Comparison of ENCODE assay signal across 18 cellular contexts in genomic region chr2:136075466-136075865, GRCh38. TPM values are rescaled to one million over a fixed set of nuclear protein-coding genes. Genes with fewer than 3 reads are reported as not detected.
DNase-seq lines count a peak whose midpoint lies in the region; ATAC-seq and TF ChIP-seq lines count a peak whose summit lies in the region.
"Had no signal": no experiment of that assay in that cellular context is flagged by ENCODE, and none has a peak within 500 bp of the region (broad histone marks: within the 10 kb centered on the region; RNA-seq: fewer than 3 reads in every experiment).

No MANE protein-coding gene starts in this region.

- POLR2A ChIA-PET in HCT116 (lab: Charles Lee), result no interaction called here
- POLR2A ChIA-PET in CD8-positive, alpha-beta memory T cell (lab: Charles Lee), result no interaction called here

- 90% methylated on average over 11 of the region's 11 CpGs for WGBS in mesenchymal stem cell

- ATAC-seq in HCT116, result no peak
- ATAC-seq: CD8-positive, alpha-beta T cell; Panc1 had no signal

- TF ChIP-seq CTCF in HCT116 (IDR thresholded peaks at IDR 0.05 in 2 of 3, conservative IDR thresholded peaks at IDR 0.05 in 1 of 3; ENCODE audit: borderline replicate concordance in 1 of 3, insufficient read depth in 1 of 3, low read depth in 2 of 3, low read length in 2 of 3), result no peak
- peak; percentile 18; the same call in 1 of the 2 replicates for TF ChIP-seq CTCF in WERI-Rb-1 (IDR thresholded peaks at IDR 0.05; ENCODE audit: low read depth, low read length)
- peak in 2 of 3 experiments; percentile 32 to 45 for TF ChIP-seq CTCF in nephron (IDR thresholded peaks at IDR 0.05; ENCODE audit: unreplicated experiment in 3 of 3)
- TF ChIP-seq CTCF in coronary artery (IDR thresholded peaks at IDR 0.05), result no peak

- intact Hi-C loops in HCT116 (cut with micrococcal nuclease), result no loop called here

- no peaks in the 10 kb centered on the region for H3K9me2 ChIP-seq in HCT116 (ENCODE audit: insufficient read depth)

- H2BK12ac ChIP-seq in mesenchymal stem cell (ENCODE audit: low read length in 2 of 2), result no peak overlapping the region

- H3K27ac ChIP-seq in HCT116 (ENCODE audit: low read depth, low read length) (no peak overlapping the region), WERI-Rb-1 (no peak overlapping the region), coronary artery (no peak overlapping the region), mesenchymal stem cell (ENCODE audit: low read length, poor library complexity, severe bottlenecking) (no peak overlapping the region)
- H3K27ac ChIP-seq in CD8-positive, alpha-beta memory T cell (ENCODE audit: low read depth, low read length), result no peak overlapping the region

- H3K4ac ChIP-seq in mesenchymal stem cell (ENCODE audit: low read depth in 1 of 2, low read length in 2 of 2), result no peak overlapping the region

- H3K23ac ChIP-seq in mesenchymal stem cell (ENCODE audit: low read length in 2 of 2), result no peak overlapping the region

- H3K4me2 ChIP-seq in HCT116 (ENCODE audit: low read length) (no peak overlapping the region), mesenchymal stem cell (ENCODE audit: low read length, poor library complexity, severe bottlenecking) (no peak overlapping the region)

- RAD21 ChIA-PET in HCT116 (lab: Charles Lee; ENCODE audit: low non-redundant PET in 1 of 2, low total read pairs in 2 of 2, uncharacterized antibody in 2 of 2, unreplicated experiment in 2 of 2), result no interaction called here

- H3K9me3 Mint-ChIP-seq in nephron, result peaks cover 24% of the 10 kb centered on the region
- peaks cover 2 to 13% (median 7%) of the 10 kb centered on the region in 5 donors for H3K9me3 Mint-ChIP-seq in CD8-positive, alpha-beta memory T cell

- BruUV-seq in HCT116 (replicated peaks; lab: Mats Ljungman, UMichigan), result no TSS peak

- H3K27me3 ChIP-seq in HCT116 (ENCODE audit: insufficient read depth, low read length), result no peaks in the 10 kb centered on the region
- H3K27me3 ChIP-seq in WERI-Rb-1 (ENCODE audit: insufficient read depth, low read depth, severe bottlenecking), result no peaks in the 10 kb centered on the region
- no peaks in the 10 kb centered on the region for H3K27me3 ChIP-seq in CD8-positive, alpha-beta memory T cell (ENCODE audit: insufficient read depth, low read length, poor library complexity, severe bottlenecking)
- H3K27me3 ChIP-seq in mesenchymal stem cell (ENCODE audit: control insufficient read depth in 1 of 2, insufficient read depth in 1 of 2, low read length in 2 of 2), result peaks cover 3 to 8% of the 10 kb centered on the region in 2 experiments
- H3K27me3 ChIP-seq: BE2C had no signal

- peaks cover 3% of the 10 kb centered on the region for H3K36me3 Mint-ChIP-seq in nephron (ENCODE audit: low read depth)
- H3K36me3 Mint-ChIP-seq in CD8-positive, alpha-beta memory T cell, result peaks cover 0 to 20% (median 3%) of the 10 kb centered on the region in 3 donors

- no peak overlapping the region for H4K8ac ChIP-seq in mesenchymal stem cell (ENCODE audit: low read length)

- no peak overlapping the region for H3K4me3 ChIP-seq in HCT116 (replicated peaks in 1 of 2; ENCODE audit: low read depth in 1 of 2, low read length in 2 of 2)
- H3K4me3 ChIP-seq in WERI-Rb-1 (ENCODE audit: low read depth, low read length), result no peak overlapping the region
- H3K4me3 ChIP-seq in coronary artery, result no peak overlapping the region
- H3K4me3 ChIP-seq in CD8-positive, alpha-beta memory T cell (ENCODE audit: low read length), result no peak overlapping the region
- H3K4me3 ChIP-seq in mesenchymal stem cell (ENCODE audit: insufficient read depth in 1 of 2, low read depth in 1 of 2, low read length in 2 of 2), result no peak overlapping the region

- peaks cover 9% of the 10 kb centered on the region for H3K27me3 Mint-ChIP-seq in nephron (ENCODE audit: low read depth)
- H3K27me3 Mint-ChIP-seq in CD8-positive, alpha-beta memory T cell, result no peaks in the 10 kb centered on the region

- no peaks in the 10 kb centered on the region for H3K79me1 ChIP-seq in mesenchymal stem cell (replicated peaks; ENCODE audit: low read length, poor library complexity, severe bottlenecking)

- H3K14ac ChIP-seq in mesenchymal stem cell (ENCODE audit: low read length in 2 of 2), result no peak overlapping the region

- TF ChIP-seq POLR2A in HCT116 (IDR thresholded peaks at IDR 0.05; ENCODE audit: borderline replicate concordance, extremely low read depth, insufficient read depth, insufficient read length), result no peak

- CTCF ChIA-PET in HCT116 (lab: Charles Lee), result no interaction called here
- CTCF ChIA-PET in CD8-positive, alpha-beta memory T cell (lab: Charles Lee), result no interaction called here

- H2BK15ac ChIP-seq in mesenchymal stem cell (ENCODE audit: low read depth, poor library complexity, severe bottlenecking), result no peak overlapping the region

- H4K20me1 ChIP-seq in HCT116 (ENCODE audit: insufficient read depth), result no peaks in the 10 kb centered on the region

- H3K9ac ChIP-seq in HCT116 (ENCODE audit: low read length), result no peak overlapping the region
- no peak overlapping the region for H3K9ac ChIP-seq in mesenchymal stem cell (ENCODE audit: low read length)

- peak overlapping the region in 1 of 3 experiments; percentile 1 for H3K4me3 Mint-ChIP-seq in nephron
- no peak overlapping the region for H3K4me3 Mint-ChIP-seq in CD8-positive, alpha-beta memory T cell
- H3K4me3 Mint-ChIP-seq: CD8-positive, alpha-beta T cell; IgD-negative memory B cell had no signal

- no peaks in the 10 kb centered on the region for H3K36me3 ChIP-seq in HCT116 (ENCODE audit: control insufficient read depth in 1 of 2, insufficient read depth in 2 of 2, low read length in 2 of 2)
- H3K36me3 ChIP-seq in WERI-Rb-1, result no peaks in the 10 kb centered on the region
- H3K36me3 ChIP-seq in CD8-positive, alpha-beta memory T cell (ENCODE audit: insufficient read depth, low read length), result no peaks in the 10 kb centered on the region
- H3K36me3 ChIP-seq in mesenchymal stem cell (ENCODE audit: control insufficient read depth in 1 of 2, insufficient read depth in 2 of 2, low read depth in 1 of 2, low read length in 2 of 2), result no peaks in the 10 kb centered on the region
- H3K36me3 ChIP-seq: BE2C had no signal

- H4K91ac ChIP-seq in mesenchymal stem cell (ENCODE audit: low read length), result no peak overlapping the region

- H2BK120ac ChIP-seq in mesenchymal stem cell (ENCODE audit: low read depth, low read length), result no peak overlapping the region

- H3K4me1 ChIP-seq in HCT116 (ENCODE audit: control insufficient read depth in 1 of 2, insufficient read depth in 2 of 2, low read length in 2 of 2) (no peaks in the 10 kb centered on the region), mesenchymal stem cell (ENCODE audit: control insufficient read depth, insufficient read depth, low read depth, low read length) (no peaks in the 10 kb centered on the region)
- no peaks in the 10 kb centered on the region for H3K4me1 ChIP-seq in CD8-positive, alpha-beta memory T cell (ENCODE audit: insufficient read depth, low read length)
- H3K4me1 ChIP-seq: BE2C had no signal

- no peak overlapping the region for H3K18ac ChIP-seq in mesenchymal stem cell (ENCODE audit: low read depth in 1 of 2, low read length in 2 of 2)

- H3K4me1 Mint-ChIP-seq in nephron, result peaks cover 19% of the 10 kb centered on the region
- H3K4me1 Mint-ChIP-seq in CD8-positive, alpha-beta memory T cell, result peaks cover 7 to 9% (median 8%) of the 10 kb centered on the region in 3 donors

- no peaks in the 10 kb centered on the region for H3K79me2 ChIP-seq in HCT116 (ENCODE audit: insufficient read depth, low read length)

- peak; percentile 17 for DNase-seq in DMS79 (lab: John Stamatoyannopoulos, UW)
- DNase-seq in HCT116 (ENCODE audit: low read depth, low spot score), result no peak
- DNase-seq in WERI-Rb-1, result no peak
- no peak for DNase-seq in coronary artery (ENCODE audit: low spot score)
- DNase-seq in CD8-positive, alpha-beta memory T cell, result no peak
- DNase-seq in mesenchymal stem cell, result no peak
- DNase-seq in AML-193 (lab: John Stamatoyannopoulos, UW), result no peak
- DNase-seq: ACHN; BE2C; CD8-positive, alpha-beta T cell; HCEC 1CT; NCI-H1436 treated with DMSO at 0.1 percent for 48 hours; NCI-H2081 treated with DMSO at 0.1 percent for 48 hours; NCI-H748 treated with DMSO at 0.1 percent for 48 hours; Right ventricle myocardium superior had no signal

- peak overlapping the region; percentile 96 to 97 (median 96) for H3K27ac Mint-ChIP-seq in nephron
- H3K27ac Mint-ChIP-seq in CD8-positive, alpha-beta memory T cell, result no peak overlapping the region
- H3K27ac Mint-ChIP-seq: CD8-positive, alpha-beta T cell; IgD-negative memory B cell had no signal

- H3K9me3 ChIP-seq in HCT116 (ENCODE audit: control insufficient read depth in 1 of 2, insufficient read depth in 1 of 2, low read depth in 1 of 2, low read length in 2 of 2), result no peaks in the 10 kb centered on the region; a peak in 1 of 4 replicates
- no peaks in the 10 kb centered on the region for H3K9me3 ChIP-seq in WERI-Rb-1 (ENCODE audit: severe bottlenecking)
- no peaks in the 10 kb centered on the region for H3K9me3 ChIP-seq in CD8-positive, alpha-beta memory T cell (ENCODE audit: low read length)
- no peaks in the 10 kb centered on the region for H3K9me3 ChIP-seq in mesenchymal stem cell (ENCODE audit: control insufficient read depth, low read length)
- H3K9me3 ChIP-seq: BE2C had no signal

- no peak overlapping the region for H2AK5ac ChIP-seq in mesenchymal stem cell (ENCODE audit: low read length, severe bottlenecking)

- peak; percentile 23; the same call in 1 of the 2 replicates for TF ChIP-seq RAD21 in HCT116 (IDR thresholded peaks at IDR 0.05; ENCODE audit: low read depth)

- H2BK5ac ChIP-seq in mesenchymal stem cell (ENCODE audit: low read depth, low read length, poor library complexity, severe bottlenecking), result no peak overlapping the region

- H2AFZ ChIP-seq in HCT116 (ENCODE audit: low read depth, low read length, poor library complexity, severe bottlenecking), result no peak overlapping the region
- no peak overlapping the region for H2AFZ ChIP-seq in mesenchymal stem cell (ENCODE audit: low read depth, low read length)

TF ChIP-seq in HCT116, 20 proteins besides CTCF, POLR2A, EP300 and RAD21 (continues in another document):
- TF ChIP-seq, protein P1, sequence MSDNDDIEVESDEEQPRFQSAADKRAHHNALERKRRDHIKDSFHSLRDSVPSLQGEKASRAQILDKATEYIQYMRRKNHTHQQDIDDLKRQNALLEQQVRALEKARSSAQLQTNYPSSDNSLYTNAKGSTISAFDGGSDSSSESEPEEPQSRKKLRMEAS (IDR thresholded peaks at IDR 0.05), result no peak
- no peak for TF ChIP-seq FOSL1 (IDR thresholded peaks at IDR 0.05; ENCODE audit: low read depth)

RNA-seq across cellular contexts. Expression of gene CXCR4, which starts 42.5 kb away (rescaled TPM):
- total RNA-seq in HCT116 (2021; ENCODE audit: unreplicated experiment), result 1.3 TPM
- 0.91 and 2.8 TPM in 2 replicates for polyA plus RNA-seq in HCT116 (2012)
- total RNA-seq in CD8-positive, alpha-beta memory T cell, result 100 to 1,000 TPM; 102 to 106 TPM
- 569 TPM for polyA plus RNA-seq in CD8-positive, alpha-beta memory T cell
- polyA plus RNA-seq in mesenchymal stem cell (2013, experiment 1 of 2), result not detected
- not detected for polyA plus RNA-seq in mesenchymal stem cell (2013, experiment 2 of 2)

Comparison
In these comparisons a context has a peak if more than half of its experiments do, and no peak if none do; other contexts are left out.
1. CTCF ChIP-seq: peak in WERI-Rb-1 (single experiment) and nephron (2 of 3); none in HCT116 (0 of 3) and coronary artery (single experiment).
2. H3K27ac Mint-ChIP-seq: peak in nephron (3 of 3); none in CD8-positive, alpha-beta memory T cell (0 of 8).
3. RNA of gene CXCR4, which starts 42.5 kb away (total RNA-seq): 102 to 106 TPM in CD8-positive, alpha-beta memory T cell; 1.3 TPM in HCT116 (single experiment); every median in the first group is over 10 times any median in the second.